Comparison of ENCODE assay signal across 1 cellular context in the genomic region with DNA sequence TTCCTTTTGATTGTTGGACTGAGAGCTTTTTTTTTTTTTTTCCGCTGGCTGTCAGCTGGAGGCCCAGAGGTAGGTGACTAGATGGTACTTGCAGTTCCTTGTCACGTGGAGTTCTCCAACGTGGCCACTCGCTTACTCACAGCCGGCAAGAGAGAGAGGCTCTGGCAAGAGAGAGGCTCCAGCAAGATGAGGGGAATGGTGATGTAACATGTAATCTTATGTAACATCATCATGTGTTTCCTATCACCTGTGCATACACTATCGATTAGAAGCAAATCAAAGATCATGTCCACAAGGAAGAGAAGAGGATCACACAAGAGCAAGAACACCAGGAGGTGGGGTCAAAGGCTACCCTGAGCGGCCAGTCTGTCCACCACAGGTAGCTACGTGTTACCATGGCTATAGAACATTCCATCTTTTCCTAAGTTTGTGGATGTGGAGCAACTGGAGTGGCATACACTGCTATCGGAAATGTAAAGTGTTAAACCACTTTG.
TF ChIP-seq lines count a peak whose summit lies in the region.

No MANE protein-coding gene starts in this region.

TF ChIP-seq in K562, 482 proteins besides CTCF, POLR2A, EP300 and RAD21:
- TF ChIP-seq SMAD3 (CRISPR knock-in tag; conservative IDR thresholded peaks at IDR 0.05), result no peak
- no peak for TF ChIP-seq NFYB (IDR thresholded peaks at IDR 0.05; ENCODE audit: extremely low read depth, insufficient read length)
- no peak for TF ChIP-seq CEBPG (CRISPR knock-in tag; IDR thresholded peaks at IDR 0.05)
- peak in 1 of 2 experiments; percentile 52; a peak in 1 of 4 replicates for TF ChIP-seq CEBPG (tag; conservative IDR thresholded peaks at IDR 0.05 in 1 of 2, IDR thresholded peaks at IDR 0.05 in 1 of 2)
- TF ChIP-seq, protein P1, sequence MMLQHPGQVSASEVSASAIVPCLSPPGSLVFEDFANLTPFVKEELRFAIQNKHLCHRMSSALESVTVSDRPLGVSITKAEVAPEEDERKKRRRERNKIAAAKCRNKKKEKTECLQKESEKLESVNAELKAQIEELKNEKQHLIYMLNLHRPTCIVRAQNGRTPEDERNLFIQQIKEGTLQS (IDR thresholded peaks at IDR 0.05), result peak; percentile 31; the same call in 1 of the 2 replicates
- TF ChIP-seq, protein P1 (CRISPR knock-in tag; conservative IDR thresholded peaks at IDR 0.05), result no peak
